In genomic region chr3:2099779-2100191, GRCh38 we compare ENCODE assay signal across 12 cellular contexts. TPM values are rescaled to one million over a fixed set of nuclear protein-coding genes. Genes with fewer than 3 reads are reported as not detected.
DNase-seq lines count a peak whose midpoint lies in the region; ATAC-seq and TF ChIP-seq lines count a peak whose summit lies in the region.
"Had no signal": no experiment of that assay in that cellular context is flagged by ENCODE, and none has a peak within 500 bp of the region (broad histone marks: within the 10 kb centered on the region; RNA-seq: fewer than 3 reads in every experiment).

No MANE protein-coding gene starts in this region.

- peaks cover 0 to 60% (median 12%) of the 10 kb centered on the region in 4 donors for H3K27me3 ChIP-seq in esophagus muscularis mucosa
- peaks cover 57% of the 10 kb centered on the region for H3K27me3 ChIP-seq in neuron (ENCODE audit: insufficient read depth, low read length)
- no peaks in the 10 kb centered on the region for H3K27me3 ChIP-seq in aorta (ENCODE audit: control insufficient read depth in 1 of 2, insufficient read depth in 2 of 2, low read length in 1 of 2)

- H3K36me3 ChIP-seq in esophagus muscularis mucosa, result no peaks in the 10 kb centered on the region
- H3K36me3 ChIP-seq in neuron (ENCODE audit: insufficient read depth, low read length), result no peaks in the 10 kb centered on the region
- H3K36me3 ChIP-seq in aorta (ENCODE audit: control insufficient read depth in 1 of 2, insufficient read depth in 2 of 2, low read length in 1 of 2), result no peaks in the 10 kb centered on the region
- H3K36me3 ChIP-seq: spleen had no signal

- H2AFZ ChIP-seq in neuron (ENCODE audit: low read depth, low read length), result peak overlapping the region; percentile 88

- peaks cover 72% of the 10 kb centered on the region for H3K27me3 Mint-ChIP-seq in stimulated activated naive CD8-positive, alpha-beta T cell treated with anti-CD3 and anti-CD28 coated beads, Interleukin-15, amount 100 ng/mL, for 72 hours

- H3K27ac Mint-ChIP-seq in stimulated activated naive CD8-positive, alpha-beta T cell treated with anti-CD3 and anti-CD28 coated beads, Interleukin-15, amount 100 ng/mL, for 72 hours, result no peak overlapping the region

- no peak for DNase-seq in stimulated activated naive CD8-positive, alpha-beta T cell treated with anti-CD3 and anti-CD28 coated beads, Interleukin-15, amount 100 ng/mL, for 72 hours
- DNase-seq in stimulated activated naive CD8-positive, alpha-beta T cell treated with anti-CD3 and anti-CD28 coated beads, Interleukin-15, Interleukin-2, amounts not matched to agents 100 U/mL and 50 U/mL, for 24 hours, result no peak
- DNase-seq in esophagus muscularis mucosa (ENCODE audit: extremely low spot score) (no peak), aorta (peak; percentile 53 to 76), hepatic stellate cell (ENCODE audit: low spot score) (no peak), NCI-H1436 treated with DMSO at 0.1 percent for 48 hours (lab: John Stamatoyannopoulos, UW) (no peak), inferior parietal cortex (ENCODE audit: extremely low spot score) (no peak)
- DNase-seq: activated CD4-positive, CD25-positive, alpha-beta regulatory T cell; amniotic stem cell; NCI-H524 treated with DMSO at 0.1 percent for 48 hours; spleen had no signal

- no peak for TF ChIP-seq CTCF in esophagus muscularis mucosa (IDR thresholded peaks at IDR 0.05)

- TF ChIP-seq EP300 in esophagus muscularis mucosa (IDR thresholded peaks at IDR 0.05), result no peak

- H3K4me3 ChIP-seq in esophagus muscularis mucosa (peak overlapping the region; percentile 55 to 69 (median 58)), neuron (ENCODE audit: low read length) (no peak overlapping the region), aorta (ENCODE audit: low read length in 2 of 2) (peak overlapping the region; percentile 28 to 90)

- H3K27ac ChIP-seq in esophagus muscularis mucosa (replicated peaks in 1 of 4), result peak overlapping the region in 1 of 4 donors; percentile 73
- H3K27ac ChIP-seq in aorta (ENCODE audit: low read depth in 1 of 2, low read length in 2 of 2), result no peak overlapping the region
- H3K27ac ChIP-seq: spleen had no signal

- H3K9me3 ChIP-seq in esophagus muscularis mucosa (no peaks in the 10 kb centered on the region), neuron (ENCODE audit: low read length) (no peaks in the 10 kb centered on the region), aorta (ENCODE audit: control insufficient read depth, low read length) (no peaks in the 10 kb centered on the region)
- H3K9me3 ChIP-seq: spleen had no signal

- TF ChIP-seq POLR2A in esophagus muscularis mucosa (IDR thresholded peaks at IDR 0.05; ENCODE audit: low read depth), result no peak

- H3K4me1 ChIP-seq in esophagus muscularis mucosa, result peaks cover 4 to 23% (median 14%) of the 10 kb centered on the region in 4 donors
- peaks cover 3% of the 10 kb centered on the region for H3K4me1 ChIP-seq in neuron (ENCODE audit: insufficient read depth, low read length)
- H3K4me1 ChIP-seq in aorta (ENCODE audit: control insufficient read depth in 1 of 2, insufficient read depth in 2 of 2, low read length in 2 of 2), result peaks cover 3 to 4% of the 10 kb centered on the region in 2 donors

- intact Hi-C loops in esophagus muscularis mucosa (cut with DNase I) (no loop called here), aorta (cut with DNase I) (no loop called here)

- H3K9me3 Mint-ChIP-seq in stimulated activated naive CD8-positive, alpha-beta T cell treated with anti-CD3 and anti-CD28 coated beads, Interleukin-15, amount 100 ng/mL, for 72 hours, result peaks cover 0 to 5% of the 10 kb centered on the region in 2 donors

- peak overlapping the region; percentile 24 to 50 for H3K4me3 Mint-ChIP-seq in stimulated activated naive CD8-positive, alpha-beta T cell treated with anti-CD3 and anti-CD28 coated beads, Interleukin-15, amount 100 ng/mL, for 72 hours

- no peak for ATAC-seq in stimulated activated naive CD8-positive, alpha-beta T cell treated with anti-CD3 and anti-CD28 coated beads, Interleukin-15, amount 100 ng/mL, for 72 hours
- ATAC-seq in stimulated activated naive CD8-positive, alpha-beta T cell treated with anti-CD3 and anti-CD28 coated beads, Interleukin-15, Interleukin-2, amounts not matched to agents 100 U/mL and 50 U/mL, for 24 hours, result no peak
- ATAC-seq in aorta (ENCODE audit: low FRiP score), result peak; percentile 1

- 3% methylated on average over 23 of the region's 26 CpGs for WGBS in esophagus muscularis mucosa
- WGBS in aorta, 2 donors, result 1% methylated on average over 26 of the region's 26 CpGs

- H3K4me1 Mint-ChIP-seq in stimulated activated naive CD8-positive, alpha-beta T cell treated with anti-CD3 and anti-CD28 coated beads, Interleukin-15, amount 100 ng/mL, for 72 hours, result peaks cover 10% of the 10 kb centered on the region

RNA-seq across cellular contexts. Expression of gene CNTN4, which starts 1.1 kb away (rescaled TPM):
- total RNA-seq in esophagus muscularis mucosa (10 to 100 TPM in 2 of 4 donors, 1 to 10 TPM in 2; 6.6 to 10.7 (median 9.7) TPM), aorta (100 to 1,000 TPM in 1 of 2 donors, 10 to 100 TPM in 1; 59.7 to 228 TPM)
- polyA plus RNA-seq in aorta, result 10 to 100 TPM; 15.8 to 22.7 TPM

Comparison
In these comparisons a context has a peak if more than half of its experiments do, and no peak if none do; other contexts are left out.
1. DNase-seq: peak in aorta (2 of 2); none in stimulated activated naive CD8-positive, alpha-beta T cell treated with anti-CD3 and anti-CD28 coated beads, Interleukin-15, amount 100 ng/mL, for 72 hours (0 of 2), stimulated activated naive CD8-positive, alpha-beta T cell treated with anti-CD3 and anti-CD28 coated beads, Interleukin-15, Interleukin-2, amounts not matched to agents 100 U/mL and 50 U/mL, for 24 hours (single experiment), esophagus muscularis mucosa (single experiment), hepatic stellate cell (single experiment), NCI-H1436 treated with DMSO at 0.1 percent for 48 hours (single experiment) and inferior parietal cortex (single experiment).
2. RNA of gene CNTN4, which starts 1.1 kb away (total RNA-seq): 59.7 to 228 TPM in aorta; 6.6 to 10.7 TPM in esophagus muscularis mucosa; every median in the first group is over 4 times any median in the second.